Comparison of ENCODE assay signal across 8 cellular contexts in genomic region chr7:35802102-35802466, GRCh38. TPM values are rescaled to one million over a fixed set of nuclear protein-coding genes. Genes with fewer than 3 reads are reported as not detected.
DNase-seq lines count a peak whose midpoint lies in the region; ATAC-seq and TF ChIP-seq lines count a peak whose summit lies in the region.

No MANE protein-coding gene starts in this region.

- POLR2A ChIA-PET in WTC11 (lab: Charles Lee) = interaction anchor here (2.2 to 2.7 kb wide), 2 partner anchors 11 to 107 kb away, joined by 12 to 16 read pairs; partner anchors contain the start of gene HERPUD2

- H3K27ac Mint-ChIP-seq in WTC11 (peak overlapping the region; percentile 82; the same call in 1 of the 2 replicates), glutamatergic neuron (ENCODE audit: unreplicated experiment) (peak overlapping the region; percentile 91)

- ATAC-seq in WTC11 = no peak
- ATAC-seq in HG03095 (IDR thresholded peaks at IDR 0.05; ENCODE audit: unreplicated experiment) = no peak
- no peak for ATAC-seq in GM18909 (IDR thresholded peaks at IDR 0.05; ENCODE audit: poor library complexity, unreplicated experiment)

- peak overlapping the region; percentile 90 for H3K4me3 Mint-ChIP-seq in WTC11
- H3K4me3 Mint-ChIP-seq in glutamatergic neuron (ENCODE audit: unreplicated experiment) = peak overlapping the region; percentile 88

- H3K27me3 Mint-ChIP-seq in WTC11 (ENCODE audit: low read depth) = no peaks in the 10 kb centered on the region
- H3K27me3 Mint-ChIP-seq in glutamatergic neuron (ENCODE audit: unreplicated experiment) = peaks cover 9% of the 10 kb centered on the region

- peak overlapping the region; percentile 97 for H3K4me3 ChIP-seq in H7 (ENCODE audit: insufficient read depth, low read depth, low read length)
- peak overlapping the region; percentile 84 to 97 (median 93) for H3K4me3 ChIP-seq in skeletal muscle tissue (ENCODE audit: low read length in 3 of 3)

- no peaks in the 10 kb centered on the region for H3K9me3 ChIP-seq in skeletal muscle tissue (ENCODE audit: control insufficient read depth in 3 of 3, low read length in 3 of 3)

- H3K4me1 Mint-ChIP-seq in WTC11 = peaks cover 40% of the 10 kb centered on the region
- peaks cover 23% of the 10 kb centered on the region for H3K4me1 Mint-ChIP-seq in glutamatergic neuron (ENCODE audit: low read depth, unreplicated experiment)

- peaks cover 10 to 21% (median 15%) of the 10 kb centered on the region in 3 donors for H3K4me1 ChIP-seq in skeletal muscle tissue (ENCODE audit: control insufficient read depth in 3 of 3, insufficient read depth in 3 of 3, low read length in 3 of 3)

- H3K27ac ChIP-seq in skeletal muscle tissue (ENCODE audit: low read depth, low read length) = peak overlapping the region; percentile 93

- TF ChIP-seq CTCF in WTC11 (IDR thresholded peaks at IDR 0.05) (no peak), glutamatergic neuron (IDR thresholded peaks at IDR 0.05; ENCODE audit: partially characterized antibody, unreplicated experiment) (peak; percentile 3)

- H3K9me3 Mint-ChIP-seq in WTC11 (no peaks in the 10 kb centered on the region), glutamatergic neuron (ENCODE audit: unreplicated experiment) (peaks cover 17% of the 10 kb centered on the region)

- H3K36me3 Mint-ChIP-seq in WTC11 = no peaks in the 10 kb centered on the region
- H3K36me3 Mint-ChIP-seq in glutamatergic neuron (ENCODE audit: unreplicated experiment) = no peaks in the 10 kb centered on the region

- DNase-seq in H7 (no peak), WTC11 (ENCODE audit: low spot score) (no peak), glutamatergic neuron (no peak), HuH-7.5 (ENCODE audit: low spot score) (no peak), NCI-H2227 (lab: John Stamatoyannopoulos, UW; ENCODE audit: unreplicated experiment) (no peak)

- H3K36me3 ChIP-seq in H7 (replicated peaks; ENCODE audit: control insufficient read depth, insufficient read depth, low read length) = no peaks in the 10 kb centered on the region
- no peaks in the 10 kb centered on the region for H3K36me3 ChIP-seq in skeletal muscle tissue (ENCODE audit: control insufficient read depth in 3 of 3, insufficient read depth in 3 of 3, low read length in 3 of 3)

- CTCF ChIA-PET in WTC11 (lab: Charles Lee) = interaction anchor here (1.9 to 4.1 kb wide), 2 partner anchors 92 to 105 kb away, joined by 6 to 32 read pairs; no protein-coding TSS in a partner anchor

- H3K9ac ChIP-seq in skeletal muscle tissue (ENCODE audit: low read depth in 1 of 3, low read length in 3 of 3) = peak overlapping the region; percentile 69 to 87 (median 87)

- H3K27me3 ChIP-seq in H7 (ENCODE audit: control insufficient read depth, insufficient read depth, low read length) (no peaks in the 10 kb centered on the region), skeletal muscle tissue (ENCODE audit: control insufficient read depth in 3 of 3, insufficient read depth in 3 of 3, low read length in 3 of 3) (no peaks in the 10 kb centered on the region)

TF ChIP-seq in WTC11, 78 proteins besides CTCF, POLR2A, EP300 and RAD21:
- TF ChIP-seq GRHL2 (CRISPR knock-in tag; IDR thresholded peaks at IDR 0.05; ENCODE audit: insufficient replicate concordance, severe bottlenecking) = no peak
- TF ChIP-seq RELA (CRISPR knock-in tag; IDR thresholded peaks at IDR 0.05; ENCODE audit: borderline replicate concordance) = no peak
- no peak for TF ChIP-seq ZNF416 (CRISPR knock-in tag; IDR thresholded peaks at IDR 0.05)
- no peak for TF ChIP-seq NFE2L1 (CRISPR knock-in tag; IDR thresholded peaks at IDR 0.05)
- no peak for TF ChIP-seq FOXJ3 (CRISPR knock-in tag; IDR thresholded peaks at IDR 0.05; ENCODE audit: borderline replicate concordance)
- no peak for TF ChIP-seq ZNF219 (CRISPR knock-in tag; IDR thresholded peaks at IDR 0.05; ENCODE audit: borderline replicate concordance)
- no peak for TF ChIP-seq RORB (CRISPR knock-in tag; IDR thresholded peaks at IDR 0.05)
- no peak for TF ChIP-seq EMX1 (CRISPR knock-in tag; IDR thresholded peaks at IDR 0.05)
- no peak for TF ChIP-seq STAT6 (CRISPR knock-in tag; conservative IDR thresholded peaks at IDR 0.05; ENCODE audit: low read depth)
- TF ChIP-seq ATF3 (CRISPR knock-in tag; conservative IDR thresholded peaks at IDR 0.05) = no peak
- no peak for TF ChIP-seq NR1H2 (CRISPR knock-in tag; IDR thresholded peaks at IDR 0.05)
- TF ChIP-seq SP1 (CRISPR knock-in tag; conservative IDR thresholded peaks at IDR 0.05) = no peak
- TF ChIP-seq SMAD4 (CRISPR knock-in tag; IDR thresholded peaks at IDR 0.05) = no peak
- TF ChIP-seq PRDM15 (CRISPR knock-in tag; IDR thresholded peaks at IDR 0.05) = no peak
- TF ChIP-seq TEAD1 (CRISPR knock-in tag; IDR thresholded peaks at IDR 0.05) = no peak
- no peak for TF ChIP-seq FOXP1 (CRISPR knock-in tag; IDR thresholded peaks at IDR 0.05; ENCODE audit: borderline replicate concordance)

RNA-seq across cellular contexts. Expression of gene SEPTIN7, which starts 1.2 kb away (rescaled TPM):
- total RNA-seq in H7 (2014; rRNA removed; shearing (Covaris generic)) = 162 and 218 TPM in 2 replicates
- total RNA-seq in WTC11 (2021) (153 to 161 TPM (median 158 TPM) in 3 replicates), glutamatergic neuron (ENCODE audit: unreplicated experiment) (189 TPM), skeletal muscle tissue (157 TPM)
